ENCODE assay signal across 22 cellular contexts in genomic region chr2:235647836-235648235, GRCh38.
"Had no signal": no experiment of that assay in that cellular context is flagged by ENCODE, and none has a peak within 500 bp of the region (broad histone marks: within the 10 kb centered on the region; RNA-seq: fewer than 3 reads in every experiment).

No MANE protein-coding gene starts in this region.

- H3K36me3 ChIP-seq: adrenal gland, MG63 had no signal

- H3K27me3 ChIP-seq: adrenal gland, MG63 had no signal

- DNase-seq: activated CD4-positive, alpha-beta T cell treated with anti-CD3 and anti-CD28 coated beads for 48 hours; activated CD4-positive, alpha-beta T cell treated with anti-CD3 and anti-CD28 coated beads, Interleukin-2, amount 50 U/mL, for 4 hours; activated CD4-positive, CD25-positive, alpha-beta regulatory T cell treated with anti-CD3 and anti-CD28 coated beads, Interleukin-2, amount 50 U/mL, for 72 hours; activated CD8-positive, alpha-beta memory T cell treated with anti-CD3 and anti-CD28 coated beads, Interleukin-2, amount 50 U/mL, for 48 hours; activated CD8-positive, alpha-beta T cell treated with anti-CD3 and anti-CD28 coated beads, Interleukin-2, amount 10 ng/mL, durations not matched to agents 7 days and 5 days; activated naive CD4-positive, alpha-beta T cell treated with anti-CD3 and anti-CD28 coated beads, Interleukin-2, amount 50 U/mL, for 16 hours; activated naive CD8-positive, alpha-beta T cell treated with anti-CD3 and anti-CD28 coated beads, Interleukin-2, amount 10 ng/mL, durations not matched to agents 7 days and 5 days; activated T-cell treated with anti-CD3 and anti-CD28 coated beads, Interleukin-2, amount 50 U/mL, for 1 hour; adrenal gland; anterior cingulate cortex; caudate nucleus; MG63; NCI-H1105; NCI-H1436; NCI-H1694 treated with DMSO at 0.1 percent for 48 hours; NCI-H2029 treated with DMSO at 0.1 percent for 48 hours; NCI-H446; NCI-H524; PC-3; SHP77 treated with DMSO at 0.1 percent for 48 hours had no signal

- H3K9me3 ChIP-seq: adrenal gland, MG63 had no signal

- H3K27ac ChIP-seq: adrenal gland had no signal

- H3K9me3 Mint-ChIP-seq: activated naive CD8-positive, alpha-beta T cell treated with anti-CD3 and anti-CD28 coated beads, Interleukin-2, amount 10 ng/mL, durations not matched to agents 7 days and 5 days; T-helper 1 cell treated with Interleukin-12 subunit alpha and Interleukin-12 subunit beta and Interleukin-4 antibody, amounts not matched to agents 30 μg/mL and 1 μg/mL, for 36 hours; WTC11 had no signal

- H3K4me1 Mint-ChIP-seq: activated naive CD8-positive, alpha-beta T cell treated with anti-CD3 and anti-CD28 coated beads, Interleukin-2, amount 10 ng/mL, durations not matched to agents 7 days and 5 days had no signal

- H3K36me3 Mint-ChIP-seq: activated naive CD8-positive, alpha-beta T cell treated with anti-CD3 and anti-CD28 coated beads, Interleukin-2, amount 10 ng/mL, durations not matched to agents 7 days and 5 days; WTC11 had no signal

- H3K4me3 Mint-ChIP-seq: activated CD8-positive, alpha-beta T cell treated with anti-CD3 and anti-CD28 coated beads, Interleukin-2, amount 10 ng/mL, durations not matched to agents 7 days and 5 days; activated naive CD8-positive, alpha-beta T cell treated with anti-CD3 and anti-CD28 coated beads, Interleukin-2, amount 10 ng/mL, durations not matched to agents 7 days and 5 days; T-helper 1 cell treated with Interleukin-12 subunit alpha and Interleukin-12 subunit beta and Interleukin-4 antibody, amounts not matched to agents 30 μg/mL and 1 μg/mL, for 36 hours; WTC11 had no signal

- H3K27ac Mint-ChIP-seq: activated CD8-positive, alpha-beta T cell treated with anti-CD3 and anti-CD28 coated beads, Interleukin-2, amount 10 ng/mL, durations not matched to agents 7 days and 5 days; activated naive CD8-positive, alpha-beta T cell treated with anti-CD3 and anti-CD28 coated beads, Interleukin-2, amount 10 ng/mL, durations not matched to agents 7 days and 5 days; T-helper 1 cell treated with Interleukin-12 subunit alpha and Interleukin-12 subunit beta and Interleukin-4 antibody, amounts not matched to agents 30 μg/mL and 1 μg/mL, for 36 hours had no signal

- H3K4me3 ChIP-seq: adrenal gland, MG63 had no signal

- H3K27me3 Mint-ChIP-seq: activated naive CD8-positive, alpha-beta T cell treated with anti-CD3 and anti-CD28 coated beads, Interleukin-2, amount 10 ng/mL, durations not matched to agents 7 days and 5 days had no signal

- ATAC-seq: activated CD8-positive, alpha-beta T cell treated with anti-CD3 and anti-CD28 coated beads, Interleukin-2, amount 10 ng/mL, durations not matched to agents 7 days and 5 days; PC-3; WTC11 had no signal
